8 cellular contexts compared by ENCODE assay signal in the genomic region with DNA sequence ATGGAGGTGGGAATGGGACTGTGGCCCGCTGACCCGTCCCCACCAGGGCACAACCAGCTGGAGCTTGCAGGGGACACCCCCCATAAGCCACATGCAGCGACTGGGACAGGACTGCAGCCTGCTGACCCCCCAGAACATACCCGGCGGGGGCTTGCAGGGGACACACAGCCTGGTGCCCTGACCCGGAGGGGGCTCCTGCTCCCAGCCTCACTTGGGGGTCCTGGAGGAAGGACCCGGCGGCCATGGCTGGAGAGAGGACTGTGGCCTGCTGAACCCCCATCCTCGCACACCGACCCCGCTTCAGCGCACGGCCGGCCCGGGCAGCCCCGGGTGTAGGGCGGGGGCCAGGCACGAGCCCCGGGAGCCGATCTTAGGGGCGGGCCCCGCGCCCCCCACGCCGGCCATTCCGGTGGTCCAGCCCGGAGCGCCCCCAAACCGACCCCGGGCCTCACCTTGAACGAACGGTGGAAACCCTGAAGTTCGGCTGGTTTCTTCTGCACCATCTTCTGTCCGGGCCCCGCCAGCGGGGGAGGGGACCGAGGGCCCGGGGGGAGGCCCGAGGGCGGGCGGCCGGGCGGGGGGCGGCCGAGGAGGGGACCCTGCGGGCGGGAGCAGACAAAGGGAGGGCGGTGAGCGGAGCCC. TPM values are rescaled to one million over a fixed set of nuclear protein-coding genes. Genes with fewer than 3 reads are reported as not detected.
DNase-seq lines count a peak whose midpoint lies in the region; ATAC-seq, FAIRE-seq and TF ChIP-seq lines count a peak whose summit lies in the region.

No MANE protein-coding gene starts in this region.

- H3K9ac ChIP-seq in rectal smooth muscle tissue (ENCODE audit: low read length) = peak overlapping the region; percentile 96

- no peaks in the 10 kb centered on the region for H3K27me3 Mint-ChIP-seq in T-helper 17 cell

- DNase-seq in T-helper 17 cell = no peak
- DNase-seq in foreskin keratinocyte = no peak
- DNase-seq in Ammon's horn (ENCODE audit: low spot score) = no peak
- DNase-seq in GM19239 (ENCODE audit: insufficient read length, low spot score) = no peak

- TF ChIP-seq POLR2A in GM15510 (IDR thresholded peaks at IDR 0.05; ENCODE audit: borderline replicate concordance, extremely low read depth, insufficient read length) = peak; percentile 28

- H3K9me3 ChIP-seq in T-helper 17 cell (ENCODE audit: control insufficient read depth, low read length, poor library complexity, severe bottlenecking) = no peaks in the 10 kb centered on the region

- peak overlapping the region; percentile 98 for H3K4me3 ChIP-seq in rectal smooth muscle tissue (ENCODE audit: low read length)

- H3K27ac ChIP-seq in foreskin keratinocyte = peak overlapping the region; percentile 28
- H3K27ac ChIP-seq in rectal smooth muscle tissue (ENCODE audit: low read depth, low read length) = peak overlapping the region; percentile 95

- peaks cover 27% of the 10 kb centered on the region for H3K4me1 Mint-ChIP-seq in T-helper 17 cell

- H3K4me1 ChIP-seq in foreskin keratinocyte = peaks cover 5% of the 10 kb centered on the region
- H3K4me1 ChIP-seq in rectal smooth muscle tissue (ENCODE audit: control insufficient read depth, insufficient read depth, low read length) = peaks cover 24% of the 10 kb centered on the region

- no peak for TF ChIP-seq CTCF in foreskin keratinocyte (conservative IDR thresholded peaks at IDR 0.05)

- H3K27me3 ChIP-seq in foreskin keratinocyte (no peaks in the 10 kb centered on the region), rectal smooth muscle tissue (ENCODE audit: control insufficient read depth, insufficient read depth, low read length) (no peaks in the 10 kb centered on the region)

- peak overlapping the region; percentile 89 for H3K4me3 Mint-ChIP-seq in T-helper 17 cell

- peak; percentile 3 for ATAC-seq in HG02759 (IDR thresholded peaks at IDR 0.05; ENCODE audit: unreplicated experiment)
- no peak for ATAC-seq in T-helper 17 cell
- ATAC-seq in foreskin keratinocyte = no peak
- ATAC-seq in HG03460 (IDR thresholded peaks at IDR 0.05; ENCODE audit: unreplicated experiment) = no peak

- FAIRE-seq in GM19239 (lab: Jason Lieb, UNC) = no peak

- H3K36me3 Mint-ChIP-seq in T-helper 17 cell (ENCODE audit: low read depth) = peaks cover 2% of the 10 kb centered on the region

- H3K27ac Mint-ChIP-seq in T-helper 17 cell = peak overlapping the region; percentile 95

- peaks cover 6% of the 10 kb centered on the region for H3K36me3 ChIP-seq in rectal smooth muscle tissue (ENCODE audit: control insufficient read depth, insufficient read depth, low read length)

RNA-seq across cellular contexts. Expression of a gene that starts 0.6 kb away (rescaled TPM):
- 100 to 1,000 TPM; 256 to 288 TPM for total RNA-seq in T-helper 17 cell
- 65.6 and 69.4 TPM in 2 replicates for total RNA-seq in foreskin keratinocyte
- polyA plus RNA-seq in foreskin keratinocyte = 45.3 and 58.3 TPM in 2 replicates

RNA-seq across cellular contexts. Expression of a gene that starts 35.0 kb away (rescaled TPM):
- total RNA-seq in T-helper 17 cell = 10 to 100 TPM; 53.4 to 64.6 TPM
- 51.2 and 51.7 TPM in 2 replicates for total RNA-seq in foreskin keratinocyte
- polyA plus RNA-seq in foreskin keratinocyte = 49.5 and 51.4 TPM in 2 replicates

RNA-seq across cellular contexts. Expression of a gene that starts 45.7 kb away (rescaled TPM):
- 100 to 1,000 TPM; 108 to 162 TPM for total RNA-seq in T-helper 17 cell
- total RNA-seq in foreskin keratinocyte = 30.1 and 32.9 TPM in 2 replicates
- 36.0 and 37.8 TPM in 2 replicates for polyA plus RNA-seq in foreskin keratinocyte

RNA-seq across cellular contexts. Expression of a gene that starts 46.2 kb away (rescaled TPM):
- total RNA-seq in T-helper 17 cell (10 to 100 TPM; 12.3 to 19.8 TPM), foreskin keratinocyte (2.0 and 3.1 TPM in 2 replicates)
- polyA plus RNA-seq in foreskin keratinocyte = 3.8 and 4.4 TPM in 2 replicates
